ENCODE assay signal across 15 cellular contexts in the genomic region with DNA sequence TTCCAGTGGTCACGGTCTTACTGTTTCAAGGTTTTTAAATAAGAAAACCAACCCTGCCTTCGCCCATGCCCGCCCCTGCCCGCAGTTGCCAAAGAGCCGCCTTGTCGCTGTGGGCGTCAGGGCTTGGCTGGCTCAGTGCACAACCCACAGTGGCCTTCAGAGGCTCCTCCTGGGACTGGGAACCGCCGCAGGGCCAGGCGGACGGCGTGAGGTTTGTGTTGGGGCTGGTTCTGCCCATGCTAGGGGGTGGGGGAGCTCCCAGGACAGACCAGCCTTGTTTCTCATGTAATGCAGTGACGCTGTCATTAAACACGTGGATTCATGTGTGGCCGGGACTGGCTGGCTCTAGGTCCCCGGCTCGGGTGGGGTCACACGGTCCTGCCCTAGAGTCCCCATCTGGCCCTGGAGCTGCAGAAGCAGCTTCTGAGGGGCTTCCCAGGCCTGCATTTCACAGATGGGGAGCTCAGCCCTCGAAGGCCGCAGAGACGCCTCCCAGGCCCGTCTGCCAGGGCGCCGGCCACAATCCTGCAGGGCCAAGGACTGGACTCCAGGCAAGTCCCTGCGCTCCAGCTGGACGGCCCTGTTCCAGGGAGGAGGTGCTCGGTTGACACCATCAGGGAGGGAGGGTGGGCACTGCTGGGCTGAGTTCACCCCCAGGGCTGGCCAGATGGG. TPM values are rescaled to one million over a fixed set of nuclear protein-coding genes. Genes with fewer than 3 reads are reported as not detected.
DNase-seq lines count a peak whose midpoint lies in the region; ATAC-seq, FAIRE-seq and TF ChIP-seq lines count a peak whose summit lies in the region.
"Had no signal": no experiment of that assay in that cellular context is flagged by ENCODE, and none has a peak within 500 bp of the region (broad histone marks: within the 10 kb centered on the region; RNA-seq: fewer than 3 reads in every experiment).

No MANE protein-coding gene starts in this region.

- H3K9me1 ChIP-seq in IMR-90 (ENCODE audit: insufficient read depth, low read length): no peaks in the 10 kb centered on the region

- no peaks in the 10 kb centered on the region for H3K27me3 Mint-ChIP-seq in stimulated activated memory B cell treated with anti-CD40 and anti-IgM and Interleukin-4, amounts not matched to agents 10 μg/mL and 1 μg/mL and 100 μg/mL, for 72 hours
- no peaks in the 10 kb centered on the region for H3K27me3 Mint-ChIP-seq in CD8-positive, alpha-beta T cell (ENCODE audit: low read depth)
- H3K27me3 Mint-ChIP-seq: activated B cell treated with CpG ODN at 0.5 μM for 24 hours had no signal

- no peak overlapping the region for H2AK9ac ChIP-seq in IMR-90 (replicated peaks; ENCODE audit: low read depth, low read length, poor library complexity)

- intact Hi-C loops in IMR-90 (cut with micrococcal nuclease): no loop called here
- intact Hi-C loops in CD8-positive, alpha-beta T cell (cut with DNase I, micrococcal nuclease): no loop called here

- H2AFZ ChIP-seq in IMR-90 (replicated peaks; ENCODE audit: low read length, poor library complexity): no peak overlapping the region

- no peak overlapping the region for H2AK5ac ChIP-seq in IMR-90 (ENCODE audit: low read depth, low read length)

- H2BK5ac ChIP-seq in IMR-90 (ENCODE audit: low read depth, low read length, poor library complexity, severe bottlenecking): no peak overlapping the region

- H3K23ac ChIP-seq in IMR-90 (ENCODE audit: low read depth, low read length): no peak overlapping the region

- H3K9ac ChIP-seq in IMR-90 (ENCODE audit: low read depth, low read length): no peak overlapping the region

- no peak overlapping the region for H3K18ac ChIP-seq in IMR-90 (ENCODE audit: low read depth, low read length)

- peaks cover 48% of the 10 kb centered on the region for H3K36me3 ChIP-seq in IMR-90 (ENCODE audit: control insufficient read depth, insufficient read depth, low read length)
- peaks cover 21% of the 10 kb centered on the region for H3K36me3 ChIP-seq in CD8-positive, alpha-beta T cell (ENCODE audit: insufficient read depth, low read length)

- H2BK20ac ChIP-seq in IMR-90 (ENCODE audit: low read depth, low read length): no peak overlapping the region

- no peak for TF ChIP-seq RAD21 in IMR-90 (IDR thresholded peaks at IDR 0.05; ENCODE audit: low read length)

- H3K4me3 Mint-ChIP-seq in stimulated activated memory B cell treated with anti-CD40 and anti-IgM and Interleukin-4, amounts not matched to agents 10 μg/mL and 1 μg/mL and 100 μg/mL, for 72 hours: no peak overlapping the region
- no peak overlapping the region for H3K4me3 Mint-ChIP-seq in CD8-positive, alpha-beta T cell
- H3K4me3 Mint-ChIP-seq: activated B cell treated with CpG ODN at 0.5 μM for 24 hours, neural crest cell had no signal

- DNase-seq in IMR-90 (no peak), inferior parietal cortex (ENCODE audit: extremely low spot score) (peak; percentile 63), HTR-8/SVneo (ENCODE audit: insufficient read length, low spot score) (no peak)
- no peak for DNase-seq in CD8-positive, alpha-beta T cell
- DNase-seq: activated B cell treated with CpG ODN at 0.5 μM for 24 hours, activated T-cell treated with anti-CD3 and anti-CD28 coated beads for 4 hours, brain microvascular endothelial cell, NCI-H1092 treated with DMSO at 0.1 percent for 48 hours, NCI-H524 treated with DMSO at 0.1 percent for 48 hours had no signal

- H3K56ac ChIP-seq in IMR-90 (ENCODE audit: extremely low read depth, insufficient read depth, low read length): no peak overlapping the region

- peaks cover 30% of the 10 kb centered on the region for H4K20me1 ChIP-seq in IMR-90 (ENCODE audit: insufficient read depth, low read length)

- no peaks in the 10 kb centered on the region for H3K4me1 ChIP-seq in IMR-90 (ENCODE audit: control insufficient read depth, insufficient read depth, low read length)
- no peaks in the 10 kb centered on the region for H3K4me1 ChIP-seq in CD8-positive, alpha-beta T cell (ENCODE audit: insufficient read depth, low read length)

- H3K14ac ChIP-seq in IMR-90 (replicated peaks; ENCODE audit: low read depth, low read length): no peak overlapping the region

- no peak overlapping the region for H2BK120ac ChIP-seq in IMR-90 (ENCODE audit: low read depth, low read length)

- H3K27ac ChIP-seq in IMR-90 (ENCODE audit: insufficient read depth, low read length): 0 out of 2 replicates have a peak overlapping the region, but pooled peaks have one; percentile 9
- H3K27ac ChIP-seq in cingulate gyrus (ENCODE audit: low read depth, low read length): peak overlapping the region; percentile 83
- no peak overlapping the region for H3K27ac ChIP-seq in CD8-positive, alpha-beta T cell (ENCODE audit: low read depth, low read length)
- H3K27ac ChIP-seq: brain microvascular endothelial cell had no signal

- in situ Hi-C loops in IMR-90 (cut with MboI; ENCODE audit: low sequenced_read_pairs): no loop called here

- H3K4me1 Mint-ChIP-seq in stimulated activated memory B cell treated with anti-CD40 and anti-IgM and Interleukin-4, amounts not matched to agents 10 μg/mL and 1 μg/mL and 100 μg/mL, for 72 hours: no peaks in the 10 kb centered on the region
- H3K4me1 Mint-ChIP-seq in CD8-positive, alpha-beta T cell (ENCODE audit: low read depth): no peaks in the 10 kb centered on the region
- H3K4me1 Mint-ChIP-seq: activated B cell treated with CpG ODN at 0.5 μM for 24 hours, neural crest cell had no signal

- no peak overlapping the region for H3K4me2 ChIP-seq in IMR-90 (ENCODE audit: low read depth, low read length)

- H4K91ac ChIP-seq in IMR-90 (ENCODE audit: insufficient read depth, low read depth, low read length): no peak overlapping the region

- dilution Hi-C loops in IMR-90 (cut with HindIII; ENCODE audit: low sequenced_read_pairs, unreplicated experiment): no loop called here

- H3K27ac Mint-ChIP-seq in stimulated activated memory B cell treated with anti-CD40 and anti-IgM and Interleukin-4, amounts not matched to agents 10 μg/mL and 1 μg/mL and 100 μg/mL, for 72 hours: peak overlapping the region; percentile 28
- H3K27ac Mint-ChIP-seq in CD8-positive, alpha-beta T cell: no peak overlapping the region
- H3K27ac Mint-ChIP-seq: activated B cell treated with CpG ODN at 0.5 μM for 24 hours had no signal

- no peak overlapping the region for H2BK15ac ChIP-seq in IMR-90 (ENCODE audit: low read depth, low read length)

- no peaks in the 10 kb centered on the region for H3K27me3 ChIP-seq in IMR-90 (ENCODE audit: control insufficient read depth, insufficient read depth, low read length)
- H3K27me3 ChIP-seq in CD8-positive, alpha-beta T cell (ENCODE audit: insufficient read depth, low read length): no peaks in the 10 kb centered on the region
- H3K27me3 ChIP-seq: brain microvascular endothelial cell had no signal

- no peaks in the 10 kb centered on the region for H3K9me3 Mint-ChIP-seq in stimulated activated memory B cell treated with anti-CD40 and anti-IgM and Interleukin-4, amounts not matched to agents 10 μg/mL and 1 μg/mL and 100 μg/mL, for 72 hours
- H3K9me3 Mint-ChIP-seq in CD8-positive, alpha-beta T cell: no peaks in the 10 kb centered on the region
- H3K9me3 Mint-ChIP-seq: activated B cell treated with CpG ODN at 0.5 μM for 24 hours, neural crest cell had no signal

- CTCF ChIA-PET in IMR-90 (lab: Yijun Ruan, JAX): no interaction called here
- CTCF ChIA-PET in CD8-positive, alpha-beta T cell (lab: Charles Lee): interaction anchor here (1.5 kb wide), 2 partner anchors 9 to 12 kb away, joined by 4 to 6 read pairs; no protein-coding TSS in a partner anchor

- H3K79me1 ChIP-seq in IMR-90 (ENCODE audit: low read depth in 1 of 2, low read length in 2 of 2): peaks cover 9 to 31% of the 10 kb centered on the region in 2 experiments; a peak in 3 of 4 replicates

- TF ChIP-seq CTCF in IMR-90 (conservative IDR thresholded peaks at IDR 0.05; ENCODE audit: low read depth, low read length): no peak
- no peak for TF ChIP-seq CTCF in CD8-positive, alpha-beta T cell (IDR thresholded peaks at IDR 0.05)

- H3K9me3 ChIP-seq in IMR-90 (ENCODE audit: control insufficient read depth, insufficient read depth, low read length): no peaks in the 10 kb centered on the region
- H3K9me3 ChIP-seq in CD8-positive, alpha-beta T cell (ENCODE audit: low read length): no peaks in the 10 kb centered on the region

- H3K4me3 ChIP-seq in IMR-90 (ENCODE audit: insufficient read depth, low read depth, low read length): no peak overlapping the region
- no peak overlapping the region for H3K4me3 ChIP-seq in CD8-positive, alpha-beta T cell (ENCODE audit: low read depth, low read length)

- no peak overlapping the region for H4K5ac ChIP-seq in IMR-90 (ENCODE audit: low read depth, low read length)

- FAIRE-seq in HTR-8/SVneo (lab: Jason Lieb, UNC): no peak
- FAIRE-seq: keratinocyte had no signal

- H3K36me3 Mint-ChIP-seq in stimulated activated memory B cell treated with anti-CD40 and anti-IgM and Interleukin-4, amounts not matched to agents 10 μg/mL and 1 μg/mL and 100 μg/mL, for 72 hours: peaks cover 59% of the 10 kb centered on the region
- peaks cover 49% of the 10 kb centered on the region for H3K36me3 Mint-ChIP-seq in CD8-positive, alpha-beta T cell

- POLR2A ChIA-PET in IMR-90 (lab: Charles Lee; ENCODE audit: unreplicated experiment): no interaction called here
- POLR2A ChIA-PET in CD8-positive, alpha-beta T cell (lab: Charles Lee): interaction anchor here (0.6 kb wide), 1 partner anchor 10 kb away, joined by 3 read pairs; no protein-coding TSS in a partner anchor

- no peak overlapping the region for H3K4ac ChIP-seq in IMR-90 (ENCODE audit: low read depth, low read length)

- ATAC-seq in IMR-90 (ENCODE audit: low read depth): no peak
- no peak for ATAC-seq in stimulated activated memory B cell treated with anti-CD40 and anti-IgM and Interleukin-4, amounts not matched to agents 10 μg/mL and 1 μg/mL and 100 μg/mL, for 72 hours
- ATAC-seq in CD8-positive, alpha-beta T cell: no peak
- no peak for ATAC-seq in GM18498 (IDR thresholded peaks at IDR 0.05; ENCODE audit: unreplicated experiment)
- ATAC-seq in HG02884 (IDR thresholded peaks at IDR 0.05; ENCODE audit: unreplicated experiment): no peak

- TF ChIP-seq POLR2A in IMR-90 (IDR thresholded peaks at IDR 0.05; ENCODE audit: low read depth, low read length): no peak

- no peak overlapping the region for H4K8ac ChIP-seq in IMR-90 (ENCODE audit: low read depth in 2 of 2, low read length in 2 of 2)

- BruUV-seq in IMR-90 (replicated peaks; lab: Mats Ljungman, UMichigan): no TSS peak

- 91% methylated on average over 12 of the region's 27 CpGs; no CpG with 5 or more reads in 1 of the 2 experiments for WGBS in IMR-90 (ENCODE audit: extremely low coverage in 2 of 2, insufficient read length in 1 of 2), 2 experiments

RNA-seq across cellular contexts. Expression of gene TEKTIP1, which starts 2.4 kb away (rescaled TPM):
- total RNA-seq in IMR-90 (2012; rRNA removed): not detected in 2 replicates
- polyA plus RNA-seq in IMR-90 (2012; rRNA removed): not detected in 2 replicates
- polyA plus RNA-seq in IMR-90 (2012; cell fraction: cytosol; rRNA removed): not detected in 2 replicates
- 0.36 and 0.60 TPM in 2 replicates for polyA plus RNA-seq in IMR-90 (2012; cell fraction: nucleus; rRNA removed; ENCODE audit: low replicate concordance)
- 1 to 10 TPM; 5.2 to 6.4 TPM for total RNA-seq in CD8-positive, alpha-beta T cell
- polyA plus RNA-seq: keratinocyte had no signal

RNA-seq across cellular contexts. Expression of gene MFSD12, which starts 20.8 kb away (rescaled TPM):
- 20.4 and 25.0 TPM in 2 replicates for total RNA-seq in IMR-90 (2012; rRNA removed)
- 77.2 and 85.1 TPM in 2 replicates for polyA plus RNA-seq in IMR-90 (2012; rRNA removed)
- 78.7 and 92.2 TPM in 2 replicates for polyA plus RNA-seq in IMR-90 (2012; cell fraction: cytosol; rRNA removed)
- 159 and 406 TPM in 2 replicates for polyA plus RNA-seq in IMR-90 (2012; cell fraction: nucleus; rRNA removed; ENCODE audit: low replicate concordance)
- total RNA-seq in CD8-positive, alpha-beta T cell: 10 to 100 TPM; 42.3 to 42.7 TPM

RNA-seq across cellular contexts. Expression of gene FZR1, which starts 30.5 kb away (rescaled TPM):
- total RNA-seq in IMR-90 (2012; rRNA removed): 21.5 and 24.4 TPM in 2 replicates
- 47.8 and 56.3 TPM in 2 replicates for polyA plus RNA-seq in IMR-90 (2012; rRNA removed)
- 34.0 and 49.4 TPM in 2 replicates for polyA plus RNA-seq in IMR-90 (2012; cell fraction: cytosol; rRNA removed)
- 57.9 and 195 TPM in 2 replicates for polyA plus RNA-seq in IMR-90 (2012; cell fraction: nucleus; rRNA removed; ENCODE audit: low replicate concordance)
- total RNA-seq in CD8-positive, alpha-beta T cell: 100 to 1,000 TPM; 130 to 142 TPM

RNA-seq across cellular contexts. Expression of gene DOHH, which starts 36.1 kb away (rescaled TPM):
- 3.2 and 4.2 TPM in 2 replicates for total RNA-seq in IMR-90 (2012; rRNA removed)
- 9.2 and 13.6 TPM in 2 replicates for polyA plus RNA-seq in IMR-90 (2012; rRNA removed)
- 19.8 and 19.9 TPM in 2 replicates for polyA plus RNA-seq in IMR-90 (2012; cell fraction: cytosol; rRNA removed)
- polyA plus RNA-seq in IMR-90 (2012; cell fraction: nucleus; rRNA removed; ENCODE audit: low replicate concordance): 5.3 and 24.1 TPM in 2 replicates
- total RNA-seq in CD8-positive, alpha-beta T cell: 1 to 10 TPM; 3.4 to 3.9 TPM

RNA-seq across cellular contexts. Expression of gene HMG20B, which starts 36.2 kb away (rescaled TPM):
- total RNA-seq in IMR-90 (2012; rRNA removed): 57.5 and 59.4 TPM in 2 replicates
- polyA plus RNA-seq in IMR-90 (2012; rRNA removed): 63.8 and 76.9 TPM in 2 replicates
- 51.1 and 68.0 TPM in 2 replicates for polyA plus RNA-seq in IMR-90 (2012; cell fraction: cytosol; rRNA removed)
- polyA plus RNA-seq in IMR-90 (2012; cell fraction: nucleus; rRNA removed; ENCODE audit: low replicate concordance): 196 and 342 TPM in 2 replicates
- total RNA-seq in CD8-positive, alpha-beta T cell: 10 to 100 TPM; 32.3 to 37.8 TPM
